1 cellular context compared by ENCODE assay signal in genomic region chr10:110168601-110169481, GRCh38.
TF ChIP-seq lines count a peak whose summit lies in the region.

No MANE protein-coding gene starts in this region.

TF ChIP-seq in GM23338, 12 proteins besides CTCF, POLR2A, EP300 and RAD21 (continued from another document):
- TF ChIP-seq ZNF462 (CRISPR knock-in tag; IDR thresholded peaks at IDR 0.05) (no peak), ZNF114 (CRISPR knock-in tag; IDR thresholded peaks at IDR 0.05) (no peak), EZH2 (IDR thresholded peaks at IDR 0.05; ENCODE audit: low read depth, unreplicated experiment) (no peak), JUNB (IDR thresholded peaks at IDR 0.05; ENCODE audit: unreplicated experiment) (no peak), REST (IDR thresholded peaks at IDR 0.05; ENCODE audit: unreplicated experiment) (no peak), NANOG (IDR thresholded peaks at IDR 0.05; ENCODE audit: borderline replicate concordance) (peak; percentile 98), EZH2phosphoT487 (IDR thresholded peaks at IDR 0.05; ENCODE audit: unreplicated experiment) (no peak), POLR2AphosphoS5 (IDR thresholded peaks at IDR 0.05; ENCODE audit: low read depth) (peak; percentile 62)
TF ChIP-seq in GM23338: peak in this region for 4.
